Comparison of ENCODE assay signal across 17 cellular contexts in the genomic region with DNA sequence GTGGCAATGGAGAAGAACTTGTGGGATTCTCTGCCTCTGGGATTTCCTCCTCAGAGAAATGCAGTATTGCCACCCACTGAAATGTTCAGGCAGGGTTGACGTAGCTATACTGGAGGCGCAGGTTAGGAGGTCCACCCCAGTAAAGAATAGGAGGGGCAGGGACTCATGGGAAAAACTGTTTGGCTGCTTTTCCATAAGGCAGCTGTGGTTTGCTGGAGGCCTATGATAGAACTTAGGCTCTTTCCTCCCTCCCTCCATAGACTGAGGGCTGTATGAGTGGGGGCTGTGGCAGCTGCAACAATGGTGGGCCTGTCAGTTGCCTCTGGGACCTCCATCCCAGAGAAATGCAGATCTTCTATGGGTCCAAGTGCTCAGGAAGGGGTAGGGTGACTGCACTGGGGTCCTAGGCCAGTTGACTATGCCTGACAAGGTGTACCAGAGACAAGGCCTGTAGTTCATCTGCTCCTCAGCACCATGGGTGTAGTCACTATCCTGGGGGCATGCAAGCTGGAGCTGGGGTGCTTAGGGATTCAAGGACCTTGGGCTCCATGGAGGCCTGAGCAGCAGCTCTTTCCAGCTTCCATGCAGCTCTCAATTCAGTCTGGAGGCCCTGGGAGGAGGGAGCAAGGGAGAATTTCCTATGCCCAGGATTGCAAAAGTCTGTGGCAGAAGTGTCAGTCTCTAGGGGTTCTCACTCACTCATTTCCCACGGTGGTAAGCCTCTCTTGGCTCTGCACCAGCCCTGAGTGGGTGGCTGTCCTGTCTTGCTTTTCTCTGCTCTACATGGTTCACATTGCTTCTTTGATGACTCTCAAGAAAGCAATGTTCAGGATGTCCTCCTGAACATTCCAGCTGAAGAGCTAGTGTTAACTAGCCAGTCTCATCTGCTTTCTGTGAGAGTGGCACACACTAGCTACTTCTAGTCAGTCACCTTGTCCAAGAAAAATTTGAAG.
A peak's percentile ranks its signal among the peaks of the same experiment; 100 is the strongest.
DNase-seq lines count a peak whose midpoint lies in the region; ATAC-seq, FAIRE-seq and TF ChIP-seq lines count a peak whose summit lies in the region.
"Had no signal": no experiment of that assay in that cellular context is flagged by ENCODE, and none has a peak within 500 bp of the region (broad histone marks: within the 10 kb centered on the region; RNA-seq: fewer than 3 reads in every experiment).

No MANE protein-coding gene starts in this region.

- POLR2A ChIA-PET in RWPE1 (lab: Yijun Ruan, JAX; ENCODE audit: low non-redundant PET), result interaction anchor here (0.6 kb wide), 1 partner anchor 23 kb away, joined by 3 read pairs; no protein-coding TSS in a partner anchor

- no peaks in the 10 kb centered on the region for H3K9me3 ChIP-seq in fibroblast of lung (ENCODE audit: control insufficient read depth, insufficient read depth, low read depth, low read length)
- H3K9me3 ChIP-seq: SJSA1, uterus had no signal

- no peaks in the 10 kb centered on the region for H3K36me3 ChIP-seq in fibroblast of lung (ENCODE audit: control insufficient read depth, insufficient read depth, low read length)
- H3K36me3 ChIP-seq: breast epithelium, left ventricle myocardium inferior, SJSA1, uterus had no signal

- H3K9ac ChIP-seq in fibroblast of lung (ENCODE audit: insufficient read depth, low read length), result no peak overlapping the region

- FAIRE-seq in H54 (lab: Jason Lieb, UNC), result no peak

- no peak for TF ChIP-seq POLR2A in H54 (IDR thresholded peaks at IDR 0.05; ENCODE audit: low read depth, low read length)

- no peak for TF ChIP-seq CTCF in RWPE1 (conservative IDR thresholded peaks at IDR 0.05; ENCODE audit: low read depth)
- no peak for TF ChIP-seq CTCF in fibroblast of lung (conservative IDR thresholded peaks at IDR 0.05 in 1 of 2, IDR thresholded peaks at IDR 0.05 in 1 of 2; ENCODE audit: low read depth in 1 of 2, low read length in 2 of 2)

- no peaks in the 10 kb centered on the region for H3K4me1 ChIP-seq in fibroblast of lung (ENCODE audit: control insufficient read depth, extremely low read depth, insufficient read depth, low read length)
- H3K4me1 ChIP-seq: breast epithelium, left ventricle myocardium inferior, SJSA1, uterus had no signal

- H3K4me2 ChIP-seq in fibroblast of lung (ENCODE audit: extremely low read depth, insufficient read depth, low read length), result no peak overlapping the region
- H3K4me2 ChIP-seq: hepatocyte had no signal

- no peaks in the 10 kb centered on the region for H4K20me1 ChIP-seq in fibroblast of lung (ENCODE audit: control insufficient read depth, extremely low read depth, insufficient read depth, low read length)

- peak; percentile 16 for DNase-seq in RWPE1 (ENCODE audit: low spot score)
- DNase-seq in fibroblast of lung (ENCODE audit: low read depth in 2 of 2), result peak; percentile 5 to 72
- DNase-seq in smooth muscle cell of the brain vasculature (ENCODE audit: low read depth, low spot score), result peak; percentile 21
- no peak for DNase-seq in H54 (ENCODE audit: insufficient read length, low spot score)
- DNase-seq in activated gamma-delta T cell (lab: John Stamatoyannopoulos, UW), result no peak
- DNase-seq: CD4-positive, alpha-beta memory T cell; GDM1; HFFc6; left ventricle myocardium inferior; NCI-H2171 treated with DMSO at 0.1 percent for 48 hours; stimulated activated naive B cell treated with anti-CD40 and anti-IgM and Interleukin-4, amounts not matched to agents 10 μg/mL and 1 μg/mL and 100 μg/mL, for 72 hours; uterus had no signal

- H3K27ac ChIP-seq in RWPE1 (peak overlapping the region; percentile 22), fibroblast of lung (ENCODE audit: insufficient read depth, low read length) (no peak overlapping the region)
- H3K27ac ChIP-seq: breast epithelium, hepatocyte, left ventricle myocardium inferior, SJSA1, uterus had no signal

- no peak overlapping the region for H3K4me3 ChIP-seq in fibroblast of lung (replicated peaks in 1 of 4; ENCODE audit: control extremely low read depth in 1 of 4, insufficient read depth in 1 of 4, low read depth in 3 of 4, low read length in 4 of 4)
- H3K4me3 ChIP-seq: breast epithelium, hepatocyte, left ventricle myocardium inferior, SJSA1, uterus had no signal

- no peaks in the 10 kb centered on the region for H3K79me2 ChIP-seq in fibroblast of lung (ENCODE audit: control insufficient read depth, insufficient read depth, low read length)
- H3K79me2 ChIP-seq: hepatocyte had no signal

- ATAC-seq in GM18520 (IDR thresholded peaks at IDR 0.05; ENCODE audit: unreplicated experiment), result peak; percentile 61
- no peak for ATAC-seq in HG03139 (IDR thresholded peaks at IDR 0.05; ENCODE audit: unreplicated experiment)
- ATAC-seq: stimulated activated naive B cell treated with anti-CD40 and anti-IgM and Interleukin-4, amounts not matched to agents 10 μg/mL and 1 μg/mL and 100 μg/mL, for 72 hours had no signal

- CTCF ChIA-PET in RWPE1 (lab: Yijun Ruan, JAX), result no interaction called here

- no peak overlapping the region for H2AFZ ChIP-seq in fibroblast of lung (ENCODE audit: low read length)
- H2AFZ ChIP-seq: hepatocyte had no signal

- H3K27me3 ChIP-seq in fibroblast of lung (ENCODE audit: control insufficient read depth, insufficient read depth, low read length), result no peaks in the 10 kb centered on the region
- H3K27me3 ChIP-seq: breast epithelium, hepatocyte, SJSA1, uterus had no signal

Comparison
In these comparisons a context has a peak if more than half of its experiments do, and no peak if none do; other contexts are left out.
1. DNase-seq: peak in RWPE1 (single experiment), fibroblast of lung (2 of 2) and smooth muscle cell of the brain vasculature (single experiment); none in H54 (single experiment) and activated gamma-delta T cell (single experiment).